ENCODE assay signal across 32 cellular contexts in genomic region chr4:148173397-148174017, GRCh38.
A peak's percentile ranks its signal among the peaks of the same experiment; 100 is the strongest.
DNase-seq lines count a peak whose midpoint lies in the region; ATAC-seq, FAIRE-seq and TF ChIP-seq lines count a peak whose summit lies in the region.
"Had no signal": no experiment of that assay in that cellular context is flagged by ENCODE, and none has a peak within 500 bp of the region (broad histone marks: within the 10 kb centered on the region; RNA-seq: fewer than 3 reads in every experiment).

No MANE protein-coding gene starts in this region.

- H3K27me3 Mint-ChIP-seq in CD14-positive monocyte (ENCODE audit: low read depth in 3 of 3) = peaks cover 0 to 5% (median 2%) of the 10 kb centered on the region in 3 donors
- H3K27me3 Mint-ChIP-seq: activated naive CD8-positive, alpha-beta T cell treated with anti-CD3 and anti-CD28 coated beads, Interleukin-2, amount 10 ng/mL, durations not matched to agents 7 days and 5 days; dendritic cell treated with granulocyte-macrophage colony-stimulating factor and Interleukin-4, amounts not matched to agents 40 ng/mL and 50 ng/mL, for 4 days; stimulated activated naive CD8-positive, alpha-beta T cell treated with anti-CD3 and anti-CD28 coated beads, Interleukin-15, Interleukin-2, amounts not matched to agents 100 ng/mL and 50 ng/mL, for 24 hours had no signal

- dilution Hi-C loops in endothelial cell of umbilical vein (cut with MboI; ENCODE audit: extremely low pct_ligation_motif_present, low sequenced_read_pairs) = no loop called here

- no peaks in the 10 kb centered on the region for H3K27me3 ChIP-seq in endothelial cell of umbilical vein (ENCODE audit: control insufficient read depth in 2 of 2, insufficient read depth in 2 of 2, low read length in 2 of 2)
- H3K27me3 ChIP-seq in right lobe of liver = no peaks in the 10 kb centered on the region
- H3K27me3 ChIP-seq: ascending aorta, gastroesophageal sphincter, hepatocyte, spleen, vagina had no signal

- no peaks in the 10 kb centered on the region for H3K36me3 ChIP-seq in endothelial cell of umbilical vein (ENCODE audit: control insufficient read depth in 2 of 2, extremely low read depth in 1 of 2, insufficient read depth in 2 of 2, low read length in 2 of 2)
- H3K36me3 ChIP-seq in right lobe of liver = no peaks in the 10 kb centered on the region
- H3K36me3 ChIP-seq: ascending aorta, gastroesophageal sphincter, thoracic aorta, vagina had no signal

- H3K36me3 Mint-ChIP-seq in CD14-positive monocyte = no peaks in the 10 kb centered on the region

- DNase-seq in COLO829 (ENCODE audit: low spot score) = peak; percentile 47
- peak; percentile 10 for DNase-seq in RKO (ENCODE audit: low spot score)
- DNase-seq in endothelial cell of umbilical vein (ENCODE audit: low read depth, low spot score) = no peak
- no peak for DNase-seq in right lobe of liver
- no peak for DNase-seq in NOMO-1 treated with DMSO at 0.1 percent for 48 hours (lab: John Stamatoyannopoulos, UW; ENCODE audit: unreplicated experiment)
- no peak for DNase-seq in CD14-positive monocyte (ENCODE audit: low spot score)
- DNase-seq in UCSD-AML1 (lab: John Stamatoyannopoulos, UW; ENCODE audit: unreplicated experiment) = no peak
- no peak for DNase-seq in superior temporal gyrus (ENCODE audit: extremely low spot score)
- DNase-seq: activated CD4-positive, alpha-beta T cell treated with anti-CD3 and anti-CD28 coated beads, Interleukin-2, amount 50 U/mL, for 1 hour; activated CD4-positive, CD25-positive, alpha-beta regulatory T cell; activated effector memory CD4-positive, alpha-beta T cell treated with anti-CD3 and anti-CD28 coated beads, Interleukin-2, amount 50 U/mL, for 16 hours; activated naive CD8-positive, alpha-beta T cell treated with anti-CD3 and anti-CD28 coated beads, Interleukin-2, amount 10 ng/mL, durations not matched to agents 7 days and 5 days; activated T-cell treated with anti-CD3 and anti-CD28 coated beads, Interleukin-2, amount 50 U/mL, for 1 hour; CD4-positive, CD25-positive, alpha-beta regulatory T cell; central memory CD4-positive, alpha-beta T cell; left cardiac atrium; NCI-H187; NCI-H2171; NCI-H82; OCI-M1; spleen; stimulated activated CD8-positive, alpha-beta memory T cell treated with anti-CD3 and anti-CD28 coated beads, Interleukin-4, amount 100 ng/mL, for 48 hours had no signal

- no peak overlapping the region for H3K4me2 ChIP-seq in endothelial cell of umbilical vein (ENCODE audit: insufficient read depth, low read length)
- H3K4me2 ChIP-seq: hepatocyte had no signal

- H3K9me3 ChIP-seq in endothelial cell of umbilical vein (replicated peaks; ENCODE audit: control insufficient read depth, insufficient read depth, low read length) = no peaks in the 10 kb centered on the region
- H3K9me3 ChIP-seq in right lobe of liver = no peaks in the 10 kb centered on the region
- H3K9me3 ChIP-seq: ascending aorta, thoracic aorta, vagina had no signal

- peak; percentile 44 for FAIRE-seq in endothelial cell of umbilical vein (lab: Jason Lieb, UNC)

- peak; percentile 45 to 91 (median 72) for ATAC-seq in right lobe of liver
- ATAC-seq: esophagus mucosa, gastroesophageal sphincter, right cardiac atrium had no signal

- CTCF ChIA-PET in endothelial cell of umbilical vein (lab: Charles Lee) = no interaction called here

- no peak overlapping the region for H2AFZ ChIP-seq in endothelial cell of umbilical vein (ENCODE audit: low read depth, low read length)
- H2AFZ ChIP-seq: hepatocyte had no signal

- no peak overlapping the region for H3K27ac Mint-ChIP-seq in CD14-positive monocyte
- H3K27ac Mint-ChIP-seq: activated naive CD8-positive, alpha-beta T cell treated with anti-CD3 and anti-CD28 coated beads, Interleukin-2, amount 10 ng/mL, durations not matched to agents 7 days and 5 days; dendritic cell treated with granulocyte-macrophage colony-stimulating factor and Interleukin-4, amounts not matched to agents 40 ng/mL and 50 ng/mL, for 4 days; stimulated activated naive CD8-positive, alpha-beta T cell treated with anti-CD3 and anti-CD28 coated beads, Interleukin-15, Interleukin-2, amounts not matched to agents 100 ng/mL and 50 ng/mL, for 24 hours had no signal

- no peak for TF ChIP-seq CTCF in endothelial cell of umbilical vein (IDR thresholded peaks at IDR 0.05; ENCODE audit: extremely low read depth in 1 of 2, insufficient read depth in 1 of 2, low read depth in 1 of 2, low read length in 2 of 2)
- no peak for TF ChIP-seq CTCF in right lobe of liver (IDR thresholded peaks at IDR 0.05)
- no peak for TF ChIP-seq CTCF in CD14-positive monocyte (IDR thresholded peaks at IDR 0.05)

- H3K79me2 ChIP-seq in endothelial cell of umbilical vein (ENCODE audit: control insufficient read depth, insufficient read depth, low read length) = no peaks in the 10 kb centered on the region
- H3K79me2 ChIP-seq: hepatocyte had no signal

- H3K27ac ChIP-seq in endothelial cell of umbilical vein (ENCODE audit: insufficient read depth, low read depth, low read length) = no peak overlapping the region
- H3K27ac ChIP-seq in right lobe of liver = no peak overlapping the region
- H3K27ac ChIP-seq: ascending aorta, gastroesophageal sphincter, hepatocyte, HL-60, spleen, thoracic aorta, vagina had no signal

- intact Hi-C loops in endothelial cell of umbilical vein (cut with micrococcal nuclease) = no loop called here
- intact Hi-C loops in right lobe of liver (cut with DNase I) = no loop called here
- intact Hi-C loops in CD14-positive monocyte (cut with micrococcal nuclease) = no loop called here

- TF ChIP-seq POLR2A in endothelial cell of umbilical vein (IDR thresholded peaks at IDR 0.05; ENCODE audit: low read depth, low read length) (no peak), right lobe of liver (IDR thresholded peaks at IDR 0.05) (no peak)

- no peaks in the 10 kb centered on the region for H3K9me1 ChIP-seq in endothelial cell of umbilical vein (replicated peaks; ENCODE audit: control insufficient read depth, extremely low read depth, insufficient read depth, low read length)

- BruUV-seq in endothelial cell of umbilical vein (replicated peaks; lab: Mats Ljungman, UMichigan) = no TSS peak

- WGBS in right lobe of liver (ENCODE audit: insufficient coverage, low coverage, low lambda C conversion rate, missing lambda C conversion rate) = 91% methylated on average over 5 of the region's 5 CpGs

- no peak overlapping the region for H3K4me3 Mint-ChIP-seq in CD14-positive monocyte
- H3K4me3 Mint-ChIP-seq: activated naive CD8-positive, alpha-beta T cell treated with anti-CD3 and anti-CD28 coated beads, Interleukin-2, amount 10 ng/mL, durations not matched to agents 7 days and 5 days; CD4-positive, CD25-positive, alpha-beta regulatory T cell; dendritic cell treated with granulocyte-macrophage colony-stimulating factor and Interleukin-4, amounts not matched to agents 40 ng/mL and 50 ng/mL, for 4 days; stimulated activated naive CD8-positive, alpha-beta T cell treated with anti-CD3 and anti-CD28 coated beads, Interleukin-15, Interleukin-2, amounts not matched to agents 100 ng/mL and 50 ng/mL, for 24 hours had no signal

- no peaks in the 10 kb centered on the region for H4K20me1 ChIP-seq in endothelial cell of umbilical vein (replicated peaks; ENCODE audit: control insufficient read depth, extremely low read depth, insufficient read depth, low read length)

- H3K4me1 ChIP-seq in endothelial cell of umbilical vein (ENCODE audit: control insufficient read depth, extremely low read depth, insufficient read depth, low read length) (no peaks in the 10 kb centered on the region), right lobe of liver (no peaks in the 10 kb centered on the region)
- H3K4me1 ChIP-seq: ascending aorta, gastroesophageal sphincter, spleen had no signal

- POLR2A ChIA-PET in endothelial cell of umbilical vein (lab: Charles Lee) = no interaction called here

- H3K4me3 ChIP-seq in endothelial cell of umbilical vein (replicated peaks in 1 of 3; ENCODE audit: insufficient read depth in 1 of 3, low read depth in 1 of 3, low read length in 3 of 3) = no peak overlapping the region
- no peak overlapping the region for H3K4me3 ChIP-seq in right lobe of liver
- H3K4me3 ChIP-seq: ascending aorta, gastroesophageal sphincter, hepatocyte, spleen, thoracic aorta, vagina had no signal

- H3K9me3 Mint-ChIP-seq in CD14-positive monocyte = peaks cover 0 to 2% (median 0%) of the 10 kb centered on the region in 7 donors
- H3K9me3 Mint-ChIP-seq: activated naive CD8-positive, alpha-beta T cell treated with anti-CD3 and anti-CD28 coated beads, Interleukin-2, amount 10 ng/mL, durations not matched to agents 7 days and 5 days; dendritic cell treated with granulocyte-macrophage colony-stimulating factor and Interleukin-4, amounts not matched to agents 40 ng/mL and 50 ng/mL, for 4 days had no signal

- H3K9ac ChIP-seq in endothelial cell of umbilical vein (replicated peaks; ENCODE audit: extremely low read depth, insufficient read depth, low read length) = no peak overlapping the region

- no peaks in the 10 kb centered on the region for H3K4me1 Mint-ChIP-seq in CD14-positive monocyte

TF ChIP-seq in endothelial cell of umbilical vein, 7 proteins besides CTCF, POLR2A, EP300 and RAD21:
- no peak for TF ChIP-seq JUN (IDR thresholded peaks at IDR 0.05; ENCODE audit: borderline replicate concordance, insufficient read depth, insufficient read length, low read depth)
- TF ChIP-seq MYC (IDR thresholded peaks at IDR 0.05; ENCODE audit: low read depth, low read length) = no peak
- no peak for TF ChIP-seq MAX (IDR thresholded peaks at IDR 0.05; ENCODE audit: insufficient read depth, insufficient read length)
- TF ChIP-seq EZH2 (IDR thresholded peaks at IDR 0.05; ENCODE audit: borderline replicate concordance, low read depth, low read length, severe bottlenecking) = no peak
- no peak for TF ChIP-seq GATA2 (IDR thresholded peaks at IDR 0.05; ENCODE audit: insufficient read depth, insufficient read length, low read depth, low read length)
- TF ChIP-seq FOS (IDR thresholded peaks at IDR 0.05; ENCODE audit: borderline replicate concordance, insufficient read depth, low read length) = no peak
- no peak for TF ChIP-seq POLR2AphosphoS5 (IDR thresholded peaks at IDR 0.05; ENCODE audit: insufficient read depth, low read depth, low read length)

Comparison
In these comparisons a context has a peak if more than half of its experiments do, and no peak if none do; other contexts are left out.
1. DNase-seq: peak in COLO829 (single experiment) and RKO (single experiment); none in endothelial cell of umbilical vein (single experiment), right lobe of liver (0 of 3), NOMO-1 treated with DMSO at 0.1 percent for 48 hours (single experiment), CD14-positive monocyte (single experiment), UCSD-AML1 (single experiment) and superior temporal gyrus (single experiment).